Comparison of ENCODE assay signal across 8 cellular contexts in the genomic region with DNA sequence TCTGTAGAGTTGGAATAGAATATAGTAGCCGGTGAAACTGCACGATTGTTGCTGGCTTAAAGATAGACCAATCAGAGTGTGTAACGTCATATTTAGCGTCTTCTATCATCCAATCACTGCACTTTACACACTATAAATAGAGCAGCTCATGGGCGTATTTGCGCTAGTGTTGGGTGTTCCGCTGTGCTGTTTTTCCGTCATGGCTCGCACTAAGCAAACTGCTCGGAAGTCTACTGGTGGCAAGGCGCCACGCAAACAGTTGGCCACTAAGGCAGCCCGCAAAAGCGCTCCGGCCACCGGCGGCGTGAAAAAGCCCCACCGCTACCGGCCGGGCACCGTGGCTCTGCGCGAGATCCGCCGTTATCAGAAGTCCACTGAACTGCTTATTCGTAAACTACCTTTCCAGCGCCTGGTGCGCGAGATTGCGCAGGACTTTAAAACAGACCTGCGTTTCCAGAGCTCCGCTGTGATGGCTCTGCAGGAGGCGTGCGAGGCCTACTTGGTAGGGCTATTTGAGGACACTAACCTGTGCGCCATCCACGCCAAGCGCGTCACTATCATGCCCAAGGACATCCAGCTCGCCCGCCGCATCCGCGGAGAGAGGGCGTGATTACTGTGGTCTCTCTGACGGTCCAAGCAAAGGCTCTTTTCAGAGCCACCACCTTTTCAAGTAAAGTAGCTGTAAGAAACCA. TPM values are rescaled to one million over a fixed set of nuclear protein-coding genes. Genes with fewer than 3 reads are reported as not detected.
A peak's percentile ranks its signal among the peaks of the same experiment; 100 is the strongest.
DNase-seq lines count a peak whose midpoint lies in the region; ATAC-seq and TF ChIP-seq lines count a peak whose summit lies in the region.

No MANE protein-coding gene starts in this region.

- H3K4me1 Mint-ChIP-seq in neural progenitor cell = peaks cover 34% of the 10 kb centered on the region

- no peaks in the 10 kb centered on the region for H3K36me3 ChIP-seq in KOPT-K1 (ENCODE audit: insufficient read depth, low read length)
- no peaks in the 10 kb centered on the region for H3K36me3 ChIP-seq in neural progenitor cell
- H3K36me3 ChIP-seq in upper lobe of left lung = no peaks in the 10 kb centered on the region

- H3K27ac ChIP-seq in KOPT-K1 (ENCODE audit: low read depth, low read length, poor library complexity, severe bottlenecking) = peak overlapping the region; percentile 99
- peak overlapping the region; percentile 91 for H3K27ac ChIP-seq in foreskin keratinocyte
- H3K27ac ChIP-seq in neural progenitor cell = peak overlapping the region; percentile 59
- H3K27ac ChIP-seq in upper lobe of left lung = peak overlapping the region; percentile 95 to 100 (median 98)

- peaks cover 5% of the 10 kb centered on the region for H3K9me3 Mint-ChIP-seq in neural progenitor cell

- WGBS in upper lobe of left lung, 2 donors = 0% methylated on average over 18 to 46 of the region's 46 CpGs

- DNase-seq in EH (ENCODE audit: low read depth) (peak; percentile 93), SIG-M5 treated with dmso at 0.1 percent for 504 hours (lab: John Stamatoyannopoulos, UW; ENCODE audit: unreplicated experiment) (peak; percentile 88), foreskin keratinocyte (peak; percentile 72 to 85), neural progenitor cell (ENCODE audit: low spot score) (peak; percentile 69), upper lobe of left lung (peak; percentile 78 to 89)
- DNase-seq in activated naive CD4-positive, alpha-beta T cell treated with Interleukin-2 at 50 U/mL for 16 hours = peak; percentile 71

- no peaks in the 10 kb centered on the region for H3K79me2 ChIP-seq in neural progenitor cell (ENCODE audit: low read depth)

- peak; percentile 16 for TF ChIP-seq CTCF in foreskin keratinocyte (conservative IDR thresholded peaks at IDR 0.05)
- no peak for TF ChIP-seq CTCF in neural progenitor cell (IDR thresholded peaks at IDR 0.05)
- peak in 2 of 6 experiments; percentile 5 to 20 for TF ChIP-seq CTCF in upper lobe of left lung (IDR thresholded peaks at IDR 0.05)

- H3K4me1 ChIP-seq in foreskin keratinocyte (peaks cover 6% of the 10 kb centered on the region), neural progenitor cell (peaks cover 11% of the 10 kb centered on the region), upper lobe of left lung (peaks cover 1 to 26% (median 9%) of the 10 kb centered on the region in 4 donors)

- no peaks in the 10 kb centered on the region for H4K20me1 ChIP-seq in neural progenitor cell (ENCODE audit: low read depth)

- peak; percentile 95 to 100 (median 100) for TF ChIP-seq POLR2A in upper lobe of left lung (IDR thresholded peaks at IDR 0.05)

- TF ChIP-seq EP300 in upper lobe of left lung (IDR thresholded peaks at IDR 0.05) = peak in 1 of 4 donors; percentile 87

- no peaks in the 10 kb centered on the region for H3K36me3 Mint-ChIP-seq in neural progenitor cell

- H3K9ac ChIP-seq in neural progenitor cell = no peak overlapping the region

- H3K4me3 Mint-ChIP-seq in neural progenitor cell = peak overlapping the region; percentile 97

- H3K9me3 ChIP-seq in KOPT-K1 (ENCODE audit: insufficient read depth, low read length, poor library complexity, severe bottlenecking) (peaks cover 5% of the 10 kb centered on the region), neural progenitor cell (ENCODE audit: low read depth) (no peaks in the 10 kb centered on the region), upper lobe of left lung (no peaks in the 10 kb centered on the region)

- H3K4me3 ChIP-seq in neural progenitor cell (peak overlapping the region; percentile 56), upper lobe of left lung (peak overlapping the region; percentile 56 to 74 (median 62))

- H2AFZ ChIP-seq in neural progenitor cell (replicated peaks) = no peak overlapping the region

- H3K4me2 ChIP-seq in neural progenitor cell = peak overlapping the region; percentile 82

- peaks cover 30% of the 10 kb centered on the region for H3F3A ChIP-seq in neural progenitor cell (ENCODE audit: low read depth)

- ATAC-seq in GM21786 (IDR thresholded peaks at IDR 0.05; ENCODE audit: unreplicated experiment) = peak; percentile 48
- peak; percentile 62 for ATAC-seq in foreskin keratinocyte
- peak; percentile 87 to 90 for ATAC-seq in upper lobe of left lung (ENCODE audit: low FRiP score in 2 of 2)

- H3K27ac Mint-ChIP-seq in neural progenitor cell = peak overlapping the region; percentile 97

- H3K27me3 ChIP-seq in foreskin keratinocyte (no peaks in the 10 kb centered on the region), neural progenitor cell (no peaks in the 10 kb centered on the region), upper lobe of left lung (no peaks in the 10 kb centered on the region)

- H3K27me3 Mint-ChIP-seq in neural progenitor cell (ENCODE audit: insufficient read depth, low read depth) = peaks cover 2% of the 10 kb centered on the region

RNA-seq across cellular contexts. Expression of gene TRIM38, which starts 57.8 kb away (rescaled TPM):
- total RNA-seq in foreskin keratinocyte (6.6 and 8.6 TPM in 2 replicates), neural progenitor cell (ENCODE audit: low replicate concordance) (0.25 and 0.30 TPM in 2 replicates), upper lobe of left lung (10 to 100 TPM in 5 of 6 donors, 1 to 10 TPM in 1; 9.0 to 22.0 (median 14.7) TPM)
- 2.9 and 3.0 TPM in 2 replicates for polyA plus RNA-seq in foreskin keratinocyte

Comparison
In these comparisons a context has a peak if more than half of its experiments do, and no peak if none do; other contexts are left out.
1. Peak in every context shown above with its lines: DNase-seq, ATAC-seq, H3K4me3 ChIP-seq and H3K27ac ChIP-seq.